33 cellular contexts compared by ENCODE assay signal in the genomic region with DNA sequence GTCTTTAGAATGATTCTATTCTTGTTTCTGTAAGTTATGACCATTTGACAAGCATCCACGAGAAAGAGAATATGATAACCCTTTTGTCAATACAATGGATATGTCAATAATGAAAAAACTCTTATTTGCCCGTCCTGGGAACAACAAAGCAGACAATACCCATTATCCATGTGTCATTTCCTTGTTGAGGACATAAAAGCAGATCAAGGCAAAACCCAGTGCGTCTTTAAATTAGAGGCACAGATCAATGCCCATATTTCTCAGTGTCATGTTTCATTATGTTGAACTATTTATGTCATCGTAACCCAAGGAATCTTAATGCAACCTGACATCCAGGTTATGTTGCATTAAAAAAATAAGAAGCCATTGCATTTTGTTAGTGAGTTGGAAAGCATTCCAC.
"Had no signal": no experiment of that assay in that cellular context is flagged by ENCODE, and none has a peak within 500 bp of the region (broad histone marks: within the 10 kb centered on the region; RNA-seq: fewer than 3 reads in every experiment).

No MANE protein-coding gene starts in this region.

- H3K36me3 ChIP-seq: adrenal gland, brain microvascular endothelial cell, breast epithelium, colonic mucosa had no signal

- H3K27ac ChIP-seq: adrenal gland, body of pancreas, brain microvascular endothelial cell, breast epithelium, colonic mucosa, VCaP had no signal

- FAIRE-seq: astrocyte, TTC549 had no signal

- H3K27me3 ChIP-seq: adrenal gland, body of pancreas, brain microvascular endothelial cell, breast epithelium, colonic mucosa had no signal

- DNase-seq: activated B cell treated with CpG ODN at 0.5 μM for 24 hours; activated CD4-positive, alpha-beta memory T cell treated with anti-CD3 and anti-CD28 coated beads for 36 hours; activated CD4-positive, alpha-beta T cell treated with anti-CD3 and anti-CD28 coated beads for 4 hours; activated CD4-positive, alpha-beta T cell treated with anti-CD3 and anti-CD28 coated beads, Interleukin-2, amount 10 ng/mL, durations not matched to agents 24 days and 14 days; activated CD4-positive, alpha-beta T cell treated with anti-CD3 and anti-CD28 coated beads, Interleukin-2, amount 50 U/mL, for 1 hour; activated CD4-positive, alpha-beta T cell treated with anti-CD3 and anti-CD28 coated beads, Interleukin-2, amount 50 U/mL, for 4 hours; activated CD4-positive, CD25-positive, alpha-beta regulatory T cell treated with anti-CD3 and anti-CD28 coated beads, Interleukin-2, amount 50 U/mL, for 72 hours; activated CD8-positive, alpha-beta memory T cell treated with anti-CD3 and anti-CD28 coated beads, Interleukin-2, amount 50 U/mL, for 4 hours; activated CD8-positive, alpha-beta T cell treated with anti-CD3 and anti-CD28 coated beads for 36 hours; activated effector memory CD4-positive, alpha-beta T cell treated with anti-CD3 and anti-CD28 coated beads, Interleukin-2, amount 50 U/mL, for 16 hours; activated gamma-delta T cell treated with Interleukin-2 at 50 U/mL for 16 hours; activated naive CD4-positive, alpha-beta T cell; activated naive CD4-positive, alpha-beta T cell treated with anti-CD3 and anti-CD28 coated beads for 36 hours; activated naive CD4-positive, alpha-beta T cell treated with anti-CD3 and anti-CD28 coated beads, Interleukin-2, amount 50 U/mL, for 16 hours; activated naive CD8-positive, alpha-beta T cell treated with anti-CD3 and anti-CD28 coated beads for 36 hours; activated T-cell treated with anti-CD3 and anti-CD28 coated beads for 4 hours; activated T-cell treated with anti-CD3 and anti-CD28 coated beads, Interleukin-2, amount 50 U/mL, for 1 hour; activated T-cell treated with anti-CD3 and anti-CD28 coated beads, Interleukin-2, amount 50 U/mL, for 4 hours; activated T-cell treated with anti-CD3 and anti-CD28 coated beads, Interleukin-2, amount 50 U/mL, for 72 hours; adrenal gland; amniotic stem cell; aorta; body of pancreas; brain microvascular endothelial cell; caudate nucleus; cerebellar nuclear complex; colonic mucosa; T-helper 2 cell; T-helper 9 cell had no signal

- H3K4me3 ChIP-seq: adrenal gland, body of pancreas, breast epithelium, colonic mucosa had no signal

- H3K4me1 ChIP-seq: adrenal gland, body of pancreas, breast epithelium, colonic mucosa had no signal

- H3K9me3 ChIP-seq: adrenal gland, body of pancreas, breast epithelium, colonic mucosa had no signal
